12 cellular contexts compared by ENCODE assay signal in the genomic region with DNA sequence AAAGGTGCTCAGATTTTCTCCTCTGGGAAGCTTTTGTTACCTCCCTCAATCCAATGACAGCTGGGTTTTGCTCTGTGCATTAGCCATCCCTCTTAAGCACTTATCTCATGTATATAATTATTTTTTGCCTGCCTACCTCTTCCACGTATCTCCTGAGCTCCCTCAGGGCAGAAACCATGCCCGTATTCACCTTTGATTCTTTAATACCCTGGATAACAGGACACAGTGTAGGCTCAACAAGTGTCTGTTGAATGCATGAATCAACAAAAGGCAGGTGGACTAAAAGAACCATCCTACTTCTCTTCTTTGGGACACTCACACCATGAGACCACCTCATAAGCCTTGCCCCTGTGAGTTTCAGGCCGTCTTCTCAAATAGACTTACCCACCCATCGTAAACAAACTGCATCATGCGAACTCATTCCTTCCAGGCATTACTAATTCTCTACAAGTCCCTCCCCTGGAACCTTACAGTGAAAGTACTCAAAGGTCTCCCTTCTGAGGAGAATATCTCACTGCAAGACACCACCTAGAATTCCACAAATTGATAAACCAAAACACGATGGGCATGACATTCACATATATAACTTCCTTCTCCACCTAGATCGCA. TPM values are rescaled to one million over a fixed set of nuclear protein-coding genes. Genes with fewer than 3 reads are reported as not detected.
A peak's percentile ranks its signal among the peaks of the same experiment; 100 is the strongest.
DNase-seq lines count a peak whose midpoint lies in the region; ATAC-seq and TF ChIP-seq lines count a peak whose summit lies in the region.
"Had no signal": no experiment of that assay in that cellular context is flagged by ENCODE, and none has a peak within 500 bp of the region (broad histone marks: within the 10 kb centered on the region; RNA-seq: fewer than 3 reads in every experiment).

No MANE protein-coding gene starts in this region.

- H3K4me3 ChIP-seq in right atrium auricular region: no peak overlapping the region
- H3K4me3 ChIP-seq in transverse colon: peak overlapping the region in 1 of 4 donors; percentile 73

- H3K27ac ChIP-seq in right atrium auricular region (peak overlapping the region; percentile 93 to 98), transverse colon (peak overlapping the region; percentile 95 to 97 (median 96))
- H3K27ac ChIP-seq: neutrophil had no signal

- in situ Hi-C loops in transverse colon (cut with MboI; ENCODE audit: low pct_ligation_motif_present in 1 of 4, low pct_unique_long_range_greater_than_20kb in 1 of 4, low sequenced_read_pairs in 3 of 4): no loop called here

- H3K9me3 Mint-ChIP-seq in activated T-helper 1 cell treated with anti-CD3 and anti-CD28 coated beads, Interleukin-12 subunit alpha, Interleukin-12 subunit beta, Interleukin-2, Interleukin-4 antibody, amounts not matched to agents 30 ng/mL and 10 ng/mL and 1 ng/mL, durations not matched to agents 14 hours and 24 hours and 36 hours: no peaks in the 10 kb centered on the region

- H3K4me1 Mint-ChIP-seq in activated T-helper 1 cell treated with anti-CD3 and anti-CD28 coated beads, Interleukin-12 subunit alpha, Interleukin-12 subunit beta, Interleukin-2, Interleukin-4 antibody, amounts not matched to agents 30 ng/mL and 10 ng/mL and 1 ng/mL, durations not matched to agents 14 hours and 24 hours and 36 hours (ENCODE audit: low read depth): peaks cover 75% of the 10 kb centered on the region

- no peak overlapping the region for H3K27ac Mint-ChIP-seq in activated T-helper 1 cell treated with anti-CD3 and anti-CD28 coated beads, Interleukin-12 subunit alpha, Interleukin-12 subunit beta, Interleukin-2, Interleukin-4 antibody, amounts not matched to agents 30 ng/mL and 10 ng/mL and 1 ng/mL, durations not matched to agents 14 hours and 24 hours and 36 hours

- H3K9me3 ChIP-seq in right atrium auricular region: no peaks in the 10 kb centered on the region
- no peaks in the 10 kb centered on the region for H3K9me3 ChIP-seq in transverse colon
- H3K9me3 ChIP-seq: neutrophil had no signal

- H3K4me1 ChIP-seq in right atrium auricular region: peaks cover 0 to 65% of the 10 kb centered on the region in 2 donors
- peaks cover 33 to 75% (median 53%) of the 10 kb centered on the region in 4 donors for H3K4me1 ChIP-seq in transverse colon

- TF ChIP-seq EP300 in transverse colon (IDR thresholded peaks at IDR 0.05; ENCODE audit: low read depth): no peak

- peaks cover 26% of the 10 kb centered on the region for H3K36me3 Mint-ChIP-seq in activated T-helper 1 cell treated with anti-CD3 and anti-CD28 coated beads, Interleukin-12 subunit alpha, Interleukin-12 subunit beta, Interleukin-2, Interleukin-4 antibody, amounts not matched to agents 30 ng/mL and 10 ng/mL and 1 ng/mL, durations not matched to agents 14 hours and 24 hours and 36 hours (ENCODE audit: low read depth)

- H3K27me3 ChIP-seq in right atrium auricular region (no peaks in the 10 kb centered on the region), transverse colon (no peaks in the 10 kb centered on the region)
- H3K27me3 ChIP-seq: neutrophil had no signal

- no peaks in the 10 kb centered on the region for H3K27me3 Mint-ChIP-seq in activated T-helper 1 cell treated with anti-CD3 and anti-CD28 coated beads, Interleukin-12 subunit alpha, Interleukin-12 subunit beta, Interleukin-2, Interleukin-4 antibody, amounts not matched to agents 30 ng/mL and 10 ng/mL and 1 ng/mL, durations not matched to agents 14 hours and 24 hours and 36 hours (ENCODE audit: insufficient read depth)

- H3K36me3 ChIP-seq in right atrium auricular region: no peaks in the 10 kb centered on the region
- no peaks in the 10 kb centered on the region for H3K36me3 ChIP-seq in transverse colon
- H3K36me3 ChIP-seq: neutrophil had no signal

- ATAC-seq in Right ventricle myocardium inferior (no peak), left colon (peak; percentile 19), GM21515 (IDR thresholded peaks at IDR 0.05; ENCODE audit: unreplicated experiment) (no peak)

- WGBS in transverse colon (ENCODE audit: low coverage in 1 of 2), 2 donors: 37 to 58% methylated on average over 6 to 7 of the region's 7 CpGs

- no peak for TF ChIP-seq POLR2A in transverse colon (IDR thresholded peaks at IDR 0.05)

- DNase-seq in right atrium auricular region (ENCODE audit: low spot score) (no peak), Right ventricle myocardium inferior (ENCODE audit: missing footprints) (no peak), left colon (no peak), transverse colon (no peak), AG20443 (ENCODE audit: low spot score) (no peak)
- no peak for DNase-seq in activated T-helper 1 cell treated with anti-CD3 and anti-CD28 coated beads, Interleukin-12 subunit alpha, Interleukin-12 subunit beta, Interleukin-2, Interleukin-4 antibody, amounts not matched to agents 30 ng/mL and 10 ng/mL and 1 ng/mL, durations not matched to agents 14 hours and 24 hours and 36 hours (ENCODE audit: low spot score)
- no peak for DNase-seq in stimulated activated CD4-positive, alpha-beta T cell treated with anti-CD3 and anti-CD28 coated beads, Interleukin-2, amount 100 ng/mL, for 24 hours
- DNase-seq: C1 segment of cervical spinal cord, cortex of kidney, NCI-H524 had no signal

- intact Hi-C loops in Right ventricle myocardium inferior (cut with DNase I) (loop anchor here (5.0 kb wide), 1 partner anchor 35 kb away; no protein-coding TSS in a partner anchor), left colon (cut with DNase I, micrococcal nuclease) (no loop called here), transverse colon (cut with DNase I; ENCODE audit: low total_unique reads) (no loop called here)
- intact Hi-C loops in activated T-helper 1 cell treated with anti-CD3 and anti-CD28 coated beads, Interleukin-12 subunit alpha, Interleukin-12 subunit beta, Interleukin-2, Interleukin-4 antibody, amounts not matched to agents 30 ng/mL and 10 ng/mL and 1 ng/mL, durations not matched to agents 14 hours and 24 hours and 36 hours (cut with micrococcal nuclease): loop anchor here (10.0 kb wide), 1 partner anchor 1167 kb away; no protein-coding TSS in a partner anchor

- peak overlapping the region; percentile 46 for H3K4me3 Mint-ChIP-seq in activated T-helper 1 cell treated with anti-CD3 and anti-CD28 coated beads, Interleukin-12 subunit alpha, Interleukin-12 subunit beta, Interleukin-2, Interleukin-4 antibody, amounts not matched to agents 30 ng/mL and 10 ng/mL and 1 ng/mL, durations not matched to agents 14 hours and 24 hours and 36 hours

- TF ChIP-seq CTCF in right atrium auricular region (IDR thresholded peaks at IDR 0.05): no peak
- no peak for TF ChIP-seq CTCF in transverse colon (IDR thresholded peaks at IDR 0.05)

RNA-seq across cellular contexts. Expression of a gene that starts 3.2 kb away (rescaled TPM):
- total RNA-seq in right atrium auricular region (10 to 100 TPM; 29.9 to 31.6 TPM), Right ventricle myocardium inferior (58.1 TPM), left colon (100 to 1,000 TPM; 107 to 129 TPM), transverse colon (100 to 1,000 TPM in 3 of 4 donors, 10 to 100 TPM in 1; 60.9 to 141 (median 102) TPM)
- 80.2 and 87.3 TPM in 2 replicates for total RNA-seq in activated T-helper 1 cell treated with anti-CD3 and anti-CD28 coated beads, Interleukin-12 subunit alpha, Interleukin-12 subunit beta, Interleukin-2, Interleukin-4 antibody, amounts not matched to agents 30 ng/mL and 10 ng/mL and 1 ng/mL, durations not matched to agents 14 hours and 24 hours and 36 hours

Comparison
In these comparisons a context has a peak if more than half of its experiments do, and no peak if none do; other contexts are left out.
1. intact Hi-C loops: an anchor here in Right ventricle myocardium inferior (5.0 kb wide) and activated T-helper 1 cell treated with anti-CD3 and anti-CD28 coated beads, Interleukin-12 subunit alpha, Interleukin-12 subunit beta, Interleukin-2, Interleukin-4 antibody, amounts not matched to agents 30 ng/mL and 10 ng/mL and 1 ng/mL, durations not matched to agents 14 hours and 24 hours and 36 hours (10.0 kb wide); none called in left colon and transverse colon.